Comparison of ENCODE assay signal across 26 cellular contexts in genomic region chr3:30461311-30461710, GRCh38.
"Had no signal": no experiment of that assay in that cellular context is flagged by ENCODE, and none has a peak within 500 bp of the region (broad histone marks: within the 10 kb centered on the region; RNA-seq: fewer than 3 reads in every experiment).

No MANE protein-coding gene starts in this region.

- H3K36me3 ChIP-seq: stomach, thoracic aorta, thyroid gland, tibial artery, tibial nerve, transverse colon, upper lobe of left lung, upper lobe of right lung, uterus, vagina had no signal

- ATAC-seq: stimulated activated effector memory CD8-positive, alpha-beta T cell treated with anti-CD3 and anti-CD28 coated beads, Interleukin-12 subunit alpha, Interleukin-12 subunit beta, amount 100 ng/mL, for 72 hours; stimulated activated memory B cell treated with anti-CD40 and anti-IgM and Interleukin-4, amounts not matched to agents 10 μg/mL and 1 μg/mL and 100 μg/mL, for 72 hours; stimulated activated naive B cell treated with anti-CD40 and anti-IgM and Interleukin-4, amounts not matched to agents 10 μg/mL and 1 μg/mL and 100 μg/mL, for 72 hours; stimulated activated naive CD8-positive, alpha-beta T cell treated with anti-CD3 and anti-CD28 coated beads, Interleukin-15, amount 100 ng/mL, for 72 hours; stimulated activated naive CD8-positive, alpha-beta T cell treated with anti-CD3 and anti-CD28 coated beads, Interleukin-15, Interleukin-2, amounts not matched to agents 100 U/mL and 50 U/mL, for 24 hours; upper lobe of right lung had no signal

- H3K4me3 ChIP-seq: stomach, testis, thoracic aorta, thyroid gland, tibial artery, tibial nerve, transverse colon, upper lobe of left lung, upper lobe of right lung, uterus, vagina had no signal

- H3K27me3 ChIP-seq: stomach, testis, thyroid gland, tibial artery, tibial nerve, transverse colon, upper lobe of left lung, upper lobe of right lung, uterus, vagina had no signal

- FAIRE-seq: urothelium cell line had no signal

- DNase-seq: stimulated activated CD4-positive, alpha-beta T cell treated with anti-CD3 and anti-CD28 coated beads, Interleukin-2, amount 100 ng/mL, for 48 hours; stimulated activated CD4-positive, alpha-beta T cell treated with anti-CD3 and anti-CD28 coated beads, Interleukin-4, amount 100 ng/mL, for 1 hour; stimulated activated CD4-positive, alpha-beta T cell treated with anti-CD3 and anti-CD28 coated beads, Interleukin-4, amount 100 ng/mL, for 24 hours; stimulated activated CD4-positive, alpha-beta T cell treated with anti-CD3 and anti-CD28 coated beads, Interleukin-4, amount 100 ng/mL, for 4 hours; stimulated activated CD8-positive, alpha-beta memory T cell treated with anti-CD3 and anti-CD28 coated beads, Interleukin-4, amount 100 ng/mL, for 48 hours; stimulated activated naive B cell treated with anti-CD40 and anti-IgM and Interleukin-4, amounts not matched to agents 10 μg/mL and 1 μg/mL and 100 μg/mL, for 72 hours; stimulated activated naive CD4-positive, alpha-beta T cell; stimulated activated naive CD4-positive, alpha-beta T cell treated with Interleukin-2 at 50 U/mL for 16 hours; stimulated activated naive CD8-positive, alpha-beta T cell treated with anti-CD3 and anti-CD28 coated beads, Interleukin-15, amount 100 ng/mL, for 72 hours; stimulated activated naive CD8-positive, alpha-beta T cell treated with anti-CD3 and anti-CD28 coated beads, Interleukin-15, Interleukin-2, amounts not matched to agents 100 U/mL and 50 U/mL, for 24 hours; stomach; substantia nigra; testis; thyroid gland; tibial artery; transverse colon; trophoblast cell; upper lobe of left lung; upper lobe of right lung; uterus had no signal

- H3K9me3 ChIP-seq: stomach, testis, thoracic aorta, thyroid gland, transverse colon, upper lobe of left lung, upper lobe of right lung, uterus, vagina had no signal

- H3K27ac ChIP-seq: stomach, testis, thoracic aorta, thyroid gland, tibial artery, tibial nerve, transverse colon, upper lobe of left lung, upper lobe of right lung, vagina had no signal

- H3K4me1 ChIP-seq: testis, thyroid gland, transverse colon, upper lobe of left lung, upper lobe of right lung had no signal
